Comparison of ENCODE assay signal across 8 cellular contexts in genomic region chr9:113150670-113151591, GRCh38.
DNase-seq lines count a peak whose midpoint lies in the region; ATAC-seq lines count a peak whose summit lies in the region.

A gene with protein sequence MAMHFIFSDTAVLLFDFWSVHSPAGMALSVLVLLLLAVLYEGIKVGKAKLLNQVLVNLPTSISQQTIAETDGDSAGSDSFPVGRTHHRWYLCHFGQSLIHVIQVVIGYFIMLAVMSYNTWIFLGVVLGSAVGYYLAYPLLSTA (plus strand): TSS chr9:113151007. CDS start chr9:113151075, 68 bp downstream.

- H3K27ac ChIP-seq in ACC112 (ENCODE audit: low read depth, low read length), result peak within 1 kb of the TSS; percentile 40; the same call in 1 of the 2 replicates

- peak within 1 kb of the TSS; percentile 92 for H2AFZ ChIP-seq in ACC112 (ENCODE audit: low read length, unreplicated experiment)

- peaks cover 4% of the 10 kb centered on the region for H3K79me2 ChIP-seq in ACC112 (ENCODE audit: control insufficient read depth, insufficient read depth, low read length, unreplicated experiment)

- H3K36me3 ChIP-seq in ACC112 (ENCODE audit: insufficient read depth, low read length), result no peaks in the 10 kb centered on the region

- peaks cover 8% of the 10 kb centered on the region for H3K27me3 ChIP-seq in ACC112 (ENCODE audit: insufficient read depth, low read length)

- H3K4me3 ChIP-seq in ACC112 (ENCODE audit: low read depth, low read length), result peak within 1 kb of the TSS; percentile 91

- peak; percentile 88 for ATAC-seq in GM18858 (IDR thresholded peaks at IDR 0.05; ENCODE audit: unreplicated experiment)
- peak; percentile 94 for ATAC-seq in HG03097 (IDR thresholded peaks at IDR 0.05; ENCODE audit: low FRiP score, unreplicated experiment)

- DNase-seq in NCI-H2196 (lab: John Stamatoyannopoulos, UW; ENCODE audit: unreplicated experiment), result peak; percentile 90
- DNase-seq in activated CD4-positive, CD25-positive, alpha-beta regulatory T cell (lab: John Stamatoyannopoulos, UW), result peak; percentile 69 to 77 (median 74)
- peak; percentile 83 for DNase-seq in central memory CD4-positive, alpha-beta T cell
- peak; percentile 95 for DNase-seq in islet precursor cell
- peak; percentile 88 for DNase-seq in stimulated activated CD4-positive, alpha-beta T cell treated with anti-CD3 and anti-CD28 coated beads, Interleukin-12 subunit alpha, Interleukin-12 subunit beta, amount 100 ng/mL, for 4 hours

- peaks cover 31% of the 10 kb centered on the region for H3K4me1 ChIP-seq in ACC112 (ENCODE audit: control insufficient read depth, insufficient read depth, low read length, unreplicated experiment)

Comparison
In these comparisons a context has a peak if more than half of its experiments do, and no peak if none do; other contexts are left out.
1. Peak in every context shown above with its lines: DNase-seq, ATAC-seq, H3K4me3 ChIP-seq and H3K27ac ChIP-seq.